In genomic region chr21:33025106-33025470, GRCh38 we compare ENCODE assay signal across 11 cellular contexts. TPM values are rescaled to one million over a fixed set of nuclear protein-coding genes. Genes with fewer than 3 reads are reported as not detected.
DNase-seq lines count a peak whose midpoint lies in the region; TF ChIP-seq lines count a peak whose summit lies in the region.
"Had no signal": no experiment of that assay in that cellular context is flagged by ENCODE, and none has a peak within 500 bp of the region (broad histone marks: within the 10 kb centered on the region; RNA-seq: fewer than 3 reads in every experiment).

No MANE protein-coding gene starts in this region.

- H3K4me3 ChIP-seq in neuronal stem cell (ENCODE audit: low read length in 2 of 2) (peak overlapping the region; percentile 48 to 69), ascending aorta (no peak overlapping the region)
- H3K4me3 ChIP-seq: sigmoid colon had no signal

- peaks cover 65 to 99% (median 98%) of the 10 kb centered on the region in 3 experiments for H3K27me3 ChIP-seq in neuronal stem cell (ENCODE audit: control insufficient read depth in 3 of 3, insufficient read depth in 3 of 3, low read depth in 1 of 3, low read length in 3 of 3)
- H3K27me3 ChIP-seq in ascending aorta, result peaks cover 11% of the 10 kb centered on the region

- H3K4ac ChIP-seq in neuronal stem cell (ENCODE audit: low read length), result no peak overlapping the region

- no peak overlapping the region for H4K8ac ChIP-seq in neuronal stem cell (ENCODE audit: low read depth, low read length)

- H3K27ac ChIP-seq in neuronal stem cell (replicated peaks; ENCODE audit: low read length) (no peak overlapping the region), ascending aorta (no peak overlapping the region)
- H3K27ac ChIP-seq: 22Rv1, sigmoid colon had no signal

- H3K9ac ChIP-seq in neuronal stem cell (ENCODE audit: low read depth, low read length, poor library complexity), result peak overlapping the region; percentile 63

- H3K36me3 ChIP-seq in neuronal stem cell (replicated peaks in 1 of 2; ENCODE audit: control insufficient read depth in 2 of 2, insufficient read depth in 2 of 2, low read length in 2 of 2), result no peaks in the 10 kb centered on the region
- H3K36me3 ChIP-seq in ascending aorta, result no peaks in the 10 kb centered on the region
- H3K36me3 ChIP-seq: sigmoid colon had no signal

- H3K27me3 Mint-ChIP-seq in endothelial cell (ENCODE audit: unreplicated experiment), result peaks cover 16% of the 10 kb centered on the region

- peak overlapping the region; percentile 88 for H2BK15ac ChIP-seq in neuronal stem cell (ENCODE audit: low read length)

- no peaks in the 10 kb centered on the region for H3K9me3 Mint-ChIP-seq in endothelial cell (ENCODE audit: unreplicated experiment)

- no peak overlapping the region for H3K14ac ChIP-seq in neuronal stem cell (ENCODE audit: low read length)

- H4K91ac ChIP-seq in neuronal stem cell (ENCODE audit: low read depth, low read length, poor library complexity), result no peak overlapping the region

- H3K18ac ChIP-seq in neuronal stem cell (ENCODE audit: low read length), result peak overlapping the region; percentile 91

- H2AK5ac ChIP-seq in neuronal stem cell (ENCODE audit: low read depth, low read length), result no peak overlapping the region

- intact Hi-C loops in ascending aorta (cut with DNase I), result no loop called here

- peak overlapping the region; percentile 96 for H2BK5ac ChIP-seq in neuronal stem cell (ENCODE audit: low read length)

- H3K4me1 ChIP-seq in neuronal stem cell (ENCODE audit: control insufficient read depth in 2 of 2, insufficient read depth in 1 of 2, low read depth in 1 of 2, low read length in 2 of 2) (peaks cover 0 to 13% of the 10 kb centered on the region in 2 donors), ascending aorta (no peaks in the 10 kb centered on the region)

- H3K4me1 Mint-ChIP-seq in endothelial cell (ENCODE audit: unreplicated experiment), result peaks cover 15% of the 10 kb centered on the region

- DNase-seq in DMS 273 (lab: John Stamatoyannopoulos, UW; ENCODE audit: unreplicated experiment), result peak; percentile 70
- no peak for DNase-seq in DMS 273 treated with DMSO at 0.1 percent for 48 hours (lab: John Stamatoyannopoulos, UW)
- DNase-seq in NCI-H1105 (lab: John Stamatoyannopoulos, UW), result peak; percentile 21
- DNase-seq in endothelial cell (ENCODE audit: low spot score), result peak; percentile 71
- DNase-seq in neuronal stem cell (ENCODE audit: low spot score), result no peak
- DNase-seq in ascending aorta (ENCODE audit: low spot score in 2 of 2), result no peak
- no peak for DNase-seq in stimulated activated CD4-positive, alpha-beta T cell treated with anti-CD3 and anti-CD28 coated beads, Interleukin-1b, Interleukin-23, amount 100 ng/mL, for 48 hours
- DNase-seq in D341Med (ENCODE audit: low spot score), result no peak
- DNase-seq: left cardiac atrium had no signal

- no peak overlapping the region for H2BK120ac ChIP-seq in neuronal stem cell (ENCODE audit: low read depth, low read length)

- H3K9me3 ChIP-seq in neuronal stem cell (replicated peaks in 1 of 2; ENCODE audit: control insufficient read depth in 2 of 2, insufficient read depth in 1 of 2, low read depth in 1 of 2, low read length in 2 of 2) (peaks cover 6 to 9% of the 10 kb centered on the region in 2 donors), ascending aorta (no peaks in the 10 kb centered on the region)
- H3K9me3 ChIP-seq: sigmoid colon had no signal

- H2BK12ac ChIP-seq in neuronal stem cell (ENCODE audit: low read length), result no peak overlapping the region

- peaks cover 10% of the 10 kb centered on the region for H3K36me3 Mint-ChIP-seq in endothelial cell (ENCODE audit: low read depth, unreplicated experiment)

- H2AFZ ChIP-seq in neuronal stem cell (ENCODE audit: low read length), result peak overlapping the region; percentile 92

- WGBS in neuronal stem cell (ENCODE audit: extremely low coverage in 2 of 2, insufficient read length in 2 of 2, insufficient replicate concordance in 1 of 2), 2 donors, result no CpG with 5 or more reads among the region's 20 CpGs

- H3K4me3 Mint-ChIP-seq in endothelial cell (ENCODE audit: unreplicated experiment), result peak overlapping the region; percentile 87

- H3K79me1 ChIP-seq in neuronal stem cell (ENCODE audit: low read depth, low read length), result no peaks in the 10 kb centered on the region

- peak overlapping the region; percentile 73 for H3K4me2 ChIP-seq in neuronal stem cell (ENCODE audit: insufficient read depth, low read length, poor library complexity, severe bottlenecking)

- peak; percentile 34 for TF ChIP-seq CTCF in endothelial cell (IDR thresholded peaks at IDR 0.05; ENCODE audit: unreplicated experiment)
- TF ChIP-seq CTCF in ascending aorta (IDR thresholded peaks at IDR 0.05), result no peak

- H3K23ac ChIP-seq in neuronal stem cell (ENCODE audit: low read depth, low read length, poor library complexity), result no peak overlapping the region

- no peak overlapping the region for H3K27ac Mint-ChIP-seq in endothelial cell (ENCODE audit: unreplicated experiment)

RNA-seq across cellular contexts. Expression of gene OLIG2, which starts 0.6 kb away (rescaled TPM):
- total RNA-seq in endothelial cell (ENCODE audit: unreplicated experiment), result 0.33 TPM
- 0.70 TPM for polyA plus RNA-seq in neuronal stem cell (2013, experiment 1 of 2)
- 0.61 TPM for polyA plus RNA-seq in neuronal stem cell (2013, experiment 2 of 2)
- total RNA-seq in ascending aorta, result not detected
- total RNA-seq: left cardiac atrium, sigmoid colon had no signal
- polyA plus RNA-seq: sigmoid colon had no signal

RNA-seq across cellular contexts. Expression of gene OLIG1, which starts 44.9 kb away (rescaled TPM):
- total RNA-seq in endothelial cell (ENCODE audit: unreplicated experiment) (0.67 TPM), ascending aorta (not detected)
- 0.11 TPM for polyA plus RNA-seq in neuronal stem cell (2013, experiment 1 of 2)
- not detected for polyA plus RNA-seq in neuronal stem cell (2013, experiment 2 of 2)
- total RNA-seq: sigmoid colon had no signal
- polyA plus RNA-seq: sigmoid colon had no signal

Comparison
In these comparisons a context has a peak if more than half of its experiments do, and no peak if none do; other contexts are left out.
1. DNase-seq: peak in DMS 273 (single experiment), NCI-H1105 (single experiment) and endothelial cell (single experiment); none in DMS 273 treated with DMSO at 0.1 percent for 48 hours (single experiment), neuronal stem cell (single experiment), ascending aorta (0 of 2), stimulated activated CD4-positive, alpha-beta T cell treated with anti-CD3 and anti-CD28 coated beads, Interleukin-1b, Interleukin-23, amount 100 ng/mL, for 48 hours (single experiment) and D341Med (single experiment).
2. H3K4me3 ChIP-seq: peak in neuronal stem cell (2 of 2); none in ascending aorta (0 of 2).